In the genomic region with DNA sequence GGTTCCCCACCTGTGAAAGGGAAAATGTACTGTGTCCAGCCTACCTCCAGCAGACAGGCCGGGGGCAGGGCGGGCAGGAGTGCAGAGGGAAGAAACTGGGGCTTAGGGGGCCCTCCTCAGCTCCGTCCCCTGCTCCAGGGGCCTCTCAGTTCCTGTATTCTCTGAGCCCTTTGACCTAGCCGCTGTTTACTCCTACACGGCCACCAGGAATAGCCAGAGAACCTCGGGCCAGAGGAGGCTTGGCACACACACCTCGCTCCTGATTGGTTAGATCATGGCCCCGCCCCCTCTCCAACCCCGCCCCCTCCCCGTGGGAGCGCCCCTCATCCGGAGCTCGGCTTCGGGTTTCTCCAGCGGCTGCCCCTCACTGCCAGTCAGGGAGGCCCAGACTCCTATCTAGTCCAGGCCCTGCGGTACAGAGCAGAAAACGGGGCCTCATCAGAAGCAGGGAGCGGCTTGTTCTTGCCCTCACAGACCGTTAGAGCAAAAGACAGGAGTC, we compare ENCODE assay signal across 8 cellular contexts. TPM values are rescaled to one million over a fixed set of nuclear protein-coding genes. Genes with fewer than 3 reads are reported as not detected.
DNase-seq lines count a peak whose midpoint lies in the region; ATAC-seq and TF ChIP-seq lines count a peak whose summit lies in the region.

No MANE protein-coding gene starts in this region.

- DNase-seq in CD1c-positive myeloid dendritic cell (ENCODE audit: extremely low spot score) = peak; percentile 90
- no peak for DNase-seq in activated T-helper 1 cell treated with anti-CD3 and anti-CD28 coated beads, Interleukin-12 subunit alpha, Interleukin-12 subunit beta, Interleukin-2, Interleukin-4 antibody, amounts not matched to agents 30 ng/mL and 10 ng/mL and 1 ng/mL, durations not matched to agents 14 hours and 24 hours and 36 hours (ENCODE audit: low spot score)
- peak; percentile 55 for DNase-seq in glomerular visceral epithelial cell (ENCODE audit: extremely low spot score)
- DNase-seq in omental fat pad (ENCODE audit: low spot score) = peak; percentile 71

- peaks cover 51% of the 10 kb centered on the region for H3K36me3 Mint-ChIP-seq in activated T-helper 1 cell treated with anti-CD3 and anti-CD28 coated beads, Interleukin-12 subunit alpha, Interleukin-12 subunit beta, Interleukin-2, Interleukin-4 antibody, amounts not matched to agents 30 ng/mL and 10 ng/mL and 1 ng/mL, durations not matched to agents 14 hours and 24 hours and 36 hours (ENCODE audit: low read depth)

- H3K4me3 Mint-ChIP-seq in activated T-helper 1 cell treated with anti-CD3 and anti-CD28 coated beads, Interleukin-12 subunit alpha, Interleukin-12 subunit beta, Interleukin-2, Interleukin-4 antibody, amounts not matched to agents 30 ng/mL and 10 ng/mL and 1 ng/mL, durations not matched to agents 14 hours and 24 hours and 36 hours = peak overlapping the region; percentile 42

- WGBS in HUES64 = 9% methylated on average over 18 of the region's 19 CpGs

- TF ChIP-seq CTCF in omental fat pad (IDR thresholded peaks at IDR 0.05) = no peak

- H3K27ac Mint-ChIP-seq in activated T-helper 1 cell treated with anti-CD3 and anti-CD28 coated beads, Interleukin-12 subunit alpha, Interleukin-12 subunit beta, Interleukin-2, Interleukin-4 antibody, amounts not matched to agents 30 ng/mL and 10 ng/mL and 1 ng/mL, durations not matched to agents 14 hours and 24 hours and 36 hours = no peak overlapping the region

- H3K4me1 Mint-ChIP-seq in activated T-helper 1 cell treated with anti-CD3 and anti-CD28 coated beads, Interleukin-12 subunit alpha, Interleukin-12 subunit beta, Interleukin-2, Interleukin-4 antibody, amounts not matched to agents 30 ng/mL and 10 ng/mL and 1 ng/mL, durations not matched to agents 14 hours and 24 hours and 36 hours (ENCODE audit: low read depth) = peaks cover 31% of the 10 kb centered on the region

- peak overlapping the region; percentile 52; the same call in 1 of the 2 replicates for H3K27ac ChIP-seq in HUES64 (ENCODE audit: low read depth, low read length)

- H3K9ac ChIP-seq in HUES64 (ENCODE audit: low read depth, low read length) = no peak overlapping the region

- ATAC-seq in omental fat pad (ENCODE audit: low FRiP score) (peak; percentile 40), HG03108 (IDR thresholded peaks at IDR 0.05; ENCODE audit: unreplicated experiment) (no peak), GM21447 (IDR thresholded peaks at IDR 0.05; ENCODE audit: unreplicated experiment) (no peak), GM19328 (IDR thresholded peaks at IDR 0.05; ENCODE audit: unreplicated experiment) (no peak)

- H3K9me3 ChIP-seq in HUES64 (ENCODE audit: insufficient read depth, low read depth, low read length) = 0 out of 2 replicates have a peak, but pooled peaks cover 3% of the 10 kb centered on the region

- H3K27me3 ChIP-seq in HUES64 (ENCODE audit: insufficient read depth, low read length) = peaks cover 4% of the 10 kb centered on the region

- H3K4me3 ChIP-seq in HUES64 (ENCODE audit: low read length) = peak overlapping the region; percentile 31

- peaks cover 11% of the 10 kb centered on the region for H3K4me1 ChIP-seq in HUES64 (ENCODE audit: insufficient read depth, low read length)

- intact Hi-C loops in activated T-helper 1 cell treated with anti-CD3 and anti-CD28 coated beads, Interleukin-12 subunit alpha, Interleukin-12 subunit beta, Interleukin-2, Interleukin-4 antibody, amounts not matched to agents 30 ng/mL and 10 ng/mL and 1 ng/mL, durations not matched to agents 14 hours and 24 hours and 36 hours (cut with micrococcal nuclease) = no loop called here

- H3K27me3 Mint-ChIP-seq in activated T-helper 1 cell treated with anti-CD3 and anti-CD28 coated beads, Interleukin-12 subunit alpha, Interleukin-12 subunit beta, Interleukin-2, Interleukin-4 antibody, amounts not matched to agents 30 ng/mL and 10 ng/mL and 1 ng/mL, durations not matched to agents 14 hours and 24 hours and 36 hours (ENCODE audit: insufficient read depth) = no peaks in the 10 kb centered on the region

- H3K36me3 ChIP-seq in HUES64 (ENCODE audit: insufficient read depth, low read length) = peaks cover 39% of the 10 kb centered on the region

- peaks cover 14% of the 10 kb centered on the region for H3K9me3 Mint-ChIP-seq in activated T-helper 1 cell treated with anti-CD3 and anti-CD28 coated beads, Interleukin-12 subunit alpha, Interleukin-12 subunit beta, Interleukin-2, Interleukin-4 antibody, amounts not matched to agents 30 ng/mL and 10 ng/mL and 1 ng/mL, durations not matched to agents 14 hours and 24 hours and 36 hours

RNA-seq across cellular contexts. Expression of gene ST6GALNAC6, which starts 2.2 kb away (rescaled TPM):
- polyA plus RNA-seq in HUES64 (2013, experiment 1 of 2) = 15.9 TPM
- polyA plus RNA-seq in HUES64 (2013, experiment 2 of 2) = 20.9 TPM
- 60.6 and 62.4 TPM in 2 replicates for total RNA-seq in activated T-helper 1 cell treated with anti-CD3 and anti-CD28 coated beads, Interleukin-12 subunit alpha, Interleukin-12 subunit beta, Interleukin-2, Interleukin-4 antibody, amounts not matched to agents 30 ng/mL and 10 ng/mL and 1 ng/mL, durations not matched to agents 14 hours and 24 hours and 36 hours
- total RNA-seq in omental fat pad = 100 to 1,000 TPM; 138 to 213 (median 155) TPM

RNA-seq across cellular contexts. Expression of gene ST6GALNAC4, which starts 19.6 kb away (rescaled TPM):
- 12.8 TPM for polyA plus RNA-seq in HUES64 (2013, experiment 1 of 2)
- polyA plus RNA-seq in HUES64 (2013, experiment 2 of 2) = 15.3 TPM
- 30.8 and 31.6 TPM in 2 replicates for total RNA-seq in activated T-helper 1 cell treated with anti-CD3 and anti-CD28 coated beads, Interleukin-12 subunit alpha, Interleukin-12 subunit beta, Interleukin-2, Interleukin-4 antibody, amounts not matched to agents 30 ng/mL and 10 ng/mL and 1 ng/mL, durations not matched to agents 14 hours and 24 hours and 36 hours
- total RNA-seq in omental fat pad = 10 to 100 TPM; 26.6 to 78.5 (median 45.0) TPM

RNA-seq across cellular contexts. Expression of gene AK1, which starts 19.8 kb away (rescaled TPM):
- 25.3 TPM for polyA plus RNA-seq in HUES64 (2013, experiment 1 of 2)
- 22.1 TPM for polyA plus RNA-seq in HUES64 (2013, experiment 2 of 2)
- total RNA-seq in activated T-helper 1 cell treated with anti-CD3 and anti-CD28 coated beads, Interleukin-12 subunit alpha, Interleukin-12 subunit beta, Interleukin-2, Interleukin-4 antibody, amounts not matched to agents 30 ng/mL and 10 ng/mL and 1 ng/mL, durations not matched to agents 14 hours and 24 hours and 36 hours = 17.2 and 20.8 TPM in 2 replicates
- total RNA-seq in omental fat pad = 10 to 100 TPM; 28.5 to 93.4 (median 54.1) TPM

RNA-seq across cellular contexts. Expression of gene PIP5KL1, which starts 33.3 kb away (rescaled TPM):
- 4.1 TPM for polyA plus RNA-seq in HUES64 (2013, experiment 1 of 2)
- polyA plus RNA-seq in HUES64 (2013, experiment 2 of 2) = 3.7 TPM
- total RNA-seq in activated T-helper 1 cell treated with anti-CD3 and anti-CD28 coated beads, Interleukin-12 subunit alpha, Interleukin-12 subunit beta, Interleukin-2, Interleukin-4 antibody, amounts not matched to agents 30 ng/mL and 10 ng/mL and 1 ng/mL, durations not matched to agents 14 hours and 24 hours and 36 hours = 1.1 and 1.2 TPM in 2 replicates
- 1 to 10 TPM in 3 of 4 donors, under 1 TPM in 1; 0.82 to 3.0 (median 1.3) TPM for total RNA-seq in omental fat pad

RNA-seq across cellular contexts. Expression of gene DPM2, which starts 40.4 kb away (rescaled TPM):
- polyA plus RNA-seq in HUES64 (2013, experiment 1 of 2) = 33.5 TPM
- 37.0 TPM for polyA plus RNA-seq in HUES64 (2013, experiment 2 of 2)
- 62.6 and 70.2 TPM in 2 replicates for total RNA-seq in activated T-helper 1 cell treated with anti-CD3 and anti-CD28 coated beads, Interleukin-12 subunit alpha, Interleukin-12 subunit beta, Interleukin-2, Interleukin-4 antibody, amounts not matched to agents 30 ng/mL and 10 ng/mL and 1 ng/mL, durations not matched to agents 14 hours and 24 hours and 36 hours
- 10 to 100 TPM in 3 of 4 donors, 1 to 10 TPM in 1; 8.8 to 18.0 (median 13.5) TPM for total RNA-seq in omental fat pad
